Comparison of ENCODE assay signal across 8 cellular contexts in genomic region chr11:128687321-128687720, GRCh38. TPM values are rescaled to one million over a fixed set of nuclear protein-coding genes. Genes with fewer than 3 reads are reported as not detected.
DNase-seq lines count a peak whose midpoint lies in the region; ATAC-seq, FAIRE-seq and TF ChIP-seq lines count a peak whose summit lies in the region.

No MANE protein-coding gene starts in this region.

- TF ChIP-seq POLR2A in testis (IDR thresholded peaks at IDR 0.05) = no peak

- peak overlapping the region; percentile 70 for H2AFZ ChIP-seq in MM.1S (ENCODE audit: low read length)

- H3K36me3 ChIP-seq in MM.1S (replicated peaks; ENCODE audit: insufficient read depth, low read length) (no peaks in the 10 kb centered on the region), testis (ENCODE audit: low read depth, missing control alignments) (no peaks in the 10 kb centered on the region)

- H3K79me2 ChIP-seq in MM.1S (ENCODE audit: low read length) = no peaks in the 10 kb centered on the region

- TF ChIP-seq CTCF in MM.1S (IDR thresholded peaks at IDR 0.05; ENCODE audit: low read length) = no peak
- TF ChIP-seq CTCF in epithelial cell of esophagus (IDR thresholded peaks at IDR 0.05; ENCODE audit: insufficient read depth, low read depth, low read length, missing control alignments) = no peak
- no peak for TF ChIP-seq CTCF in osteocyte (IDR thresholded peaks at IDR 0.05)
- TF ChIP-seq CTCF in testis (IDR thresholded peaks at IDR 0.05) = no peak

- intact Hi-C loops in testis (cut with DNase I; ENCODE audit: low total_unique reads) = no loop called here

- H3F3A ChIP-seq in MM.1S (ENCODE audit: insufficient read depth, low read length) = no peaks in the 10 kb centered on the region

- no peaks in the 10 kb centered on the region for H3K9me3 Mint-ChIP-seq in osteocyte (ENCODE audit: unreplicated experiment)

- H3K27ac ChIP-seq in MM.1S (ENCODE audit: low read length) = no peak overlapping the region
- no peak overlapping the region for H3K27ac ChIP-seq in testis

- FAIRE-seq in RCC 7860 (lab: Jason Lieb, UNC) = no peak

- H3K4me1 Mint-ChIP-seq in osteocyte (ENCODE audit: unreplicated experiment) = peaks cover 29% of the 10 kb centered on the region

- H4K20me1 ChIP-seq in MM.1S (ENCODE audit: insufficient read depth, low read length) = no peaks in the 10 kb centered on the region

- peaks cover 42% of the 10 kb centered on the region for H3K27me3 Mint-ChIP-seq in osteocyte (ENCODE audit: unreplicated experiment)

- peaks cover 8% of the 10 kb centered on the region for H3K27me3 ChIP-seq in MM.1S (replicated peaks; ENCODE audit: insufficient read depth, low read length)
- no peaks in the 10 kb centered on the region for H3K27me3 ChIP-seq in testis

- DNase-seq in EH (ENCODE audit: low read depth) = peak; percentile 40
- DNase-seq in MM.1S = no peak
- peak; percentile 48 for DNase-seq in epithelial cell of esophagus (ENCODE audit: low read depth)
- no peak for DNase-seq in osteocyte (ENCODE audit: extremely low spot score, unreplicated experiment)
- DNase-seq in RCC 7860 (ENCODE audit: low spot score) = no peak
- DNase-seq in testis = no peak
- no peak for DNase-seq in nucleus accumbens (lab: John Stamatoyannopoulos, UW)

- H3K9me3 ChIP-seq in MM.1S (replicated peaks; ENCODE audit: insufficient read depth, low read length) (no peaks in the 10 kb centered on the region), testis (no peaks in the 10 kb centered on the region)

- no peak overlapping the region for H3K27ac Mint-ChIP-seq in osteocyte (ENCODE audit: unreplicated experiment)

- H3K4me2 ChIP-seq in MM.1S (ENCODE audit: low read depth, low read length) = peak overlapping the region; percentile 88

- no peak overlapping the region for H3K9ac ChIP-seq in MM.1S (ENCODE audit: low read length)

- H3K4me1 ChIP-seq in MM.1S (ENCODE audit: low read length) = no peaks in the 10 kb centered on the region
- peaks cover 13% of the 10 kb centered on the region for H3K4me1 ChIP-seq in testis

- 1 to 9% methylated on average over 10 to 19 of the region's 19 CpGs for WGBS in testis, 2 donors

- H3K4me3 ChIP-seq in MM.1S (ENCODE audit: low read length) (peak overlapping the region; percentile 47), epithelial cell of esophagus (ENCODE audit: low read length) (peak overlapping the region; percentile 41), testis (peak overlapping the region in 1 of 2 donors; percentile 2)

- H3K9me2 ChIP-seq in MM.1S (replicated peaks; ENCODE audit: insufficient read depth, low read length) = no peaks in the 10 kb centered on the region

- no peaks in the 10 kb centered on the region for H3K36me3 Mint-ChIP-seq in osteocyte (ENCODE audit: unreplicated experiment)

- no peak for ATAC-seq in HG02798 (IDR thresholded peaks at IDR 0.05; ENCODE audit: poor library complexity, unreplicated experiment)

- H3K4me3 Mint-ChIP-seq in osteocyte (ENCODE audit: unreplicated experiment) = peak overlapping the region; percentile 14

RNA-seq across cellular contexts. Expression of gene FLI1, which starts 6.6 kb away (rescaled TPM):
- total RNA-seq in osteocyte (20.9 and 22.1 TPM in 2 replicates), testis (10 to 100 TPM; 13.3 to 16.7 TPM)
- polyA plus RNA-seq in testis (ENCODE audit: insufficient read depth, low read depth, low replicate concordance) = 8.7 TPM

Comparison
In these comparisons a context has a peak if more than half of its experiments do, and no peak if none do; other contexts are left out.
1. DNase-seq: peak in EH (single experiment) and epithelial cell of esophagus (single experiment); none in MM.1S (single experiment), osteocyte (single experiment), RCC 7860 (single experiment), testis (single experiment) and nucleus accumbens (0 of 56).